In genomic region chr20:50516935-50517816, GRCh38 we compare ENCODE assay signal across 12 cellular contexts. TPM values are rescaled to one million over a fixed set of nuclear protein-coding genes. Genes with fewer than 3 reads are reported as not detected.
DNase-seq lines count a peak whose midpoint lies in the region; ATAC-seq and TF ChIP-seq lines count a peak whose summit lies in the region.
"Had no signal": no experiment of that assay in that cellular context is flagged by ENCODE, and none has a peak within 500 bp of the region (broad histone marks: within the 10 kb centered on the region; RNA-seq: fewer than 3 reads in every experiment).

No MANE protein-coding gene starts in this region.

- no peaks in the 10 kb centered on the region for H3K27me3 Mint-ChIP-seq in CD8-positive, alpha-beta T cell (ENCODE audit: low read depth)
- no peaks in the 10 kb centered on the region for H3K27me3 Mint-ChIP-seq in osteocyte (ENCODE audit: unreplicated experiment)

- peak overlapping the region; percentile 13 for H3K27ac ChIP-seq in CD8-positive, alpha-beta T cell (ENCODE audit: low read depth, low read length)
- peak overlapping the region; percentile 6 for H3K27ac ChIP-seq in brain microvascular endothelial cell
- no peak overlapping the region for H3K27ac ChIP-seq in WERI-Rb-1
- H3K27ac ChIP-seq: thyroid gland had no signal

- H3K27ac Mint-ChIP-seq in CD8-positive, alpha-beta T cell, result peak overlapping the region; percentile 88
- peak overlapping the region; percentile 84 for H3K27ac Mint-ChIP-seq in osteocyte (ENCODE audit: unreplicated experiment)

- peak overlapping the region; percentile 57 for H3K9ac ChIP-seq in Loucy (ENCODE audit: low read depth, low read length, poor library complexity, severe bottlenecking)

- H3K4me3 Mint-ChIP-seq in CD8-positive, alpha-beta T cell, result peak overlapping the region; percentile 73
- no peak overlapping the region for H3K4me3 Mint-ChIP-seq in osteocyte (ENCODE audit: unreplicated experiment)

- H3K36me3 Mint-ChIP-seq in CD8-positive, alpha-beta T cell, result peaks cover 11% of the 10 kb centered on the region
- H3K36me3 Mint-ChIP-seq in osteocyte (ENCODE audit: unreplicated experiment), result no peaks in the 10 kb centered on the region

- peak overlapping the region; percentile 83 for H3K4me2 ChIP-seq in Loucy (ENCODE audit: low read depth, low read length, poor library complexity, severe bottlenecking)

- no peaks in the 10 kb centered on the region for H3F3A ChIP-seq in Loucy (ENCODE audit: low read depth)

- in situ Hi-C loops in brain microvascular endothelial cell (cut with HindIII; ENCODE audit: low pct_ligation_motif_present, low sequenced_read_pairs), result no loop called here

- peak in 1 of 7 experiments; percentile 25 for DNase-seq in CD8-positive, alpha-beta T cell
- DNase-seq in brain microvascular endothelial cell (no peak), osteocyte (ENCODE audit: extremely low spot score, unreplicated experiment) (no peak), LoVo (ENCODE audit: low spot score) (no peak), NOMO-1 (lab: John Stamatoyannopoulos, UW; ENCODE audit: unreplicated experiment in 2 of 2) (no peak), WERI-Rb-1 (no peak)
- DNase-seq: DMS153; NCI-H1417 treated with DMSO at 0.1 percent for 48 hours; stimulated activated CD4-positive, alpha-beta T cell treated with anti-CD3 and anti-CD28 coated beads, Interleukin-1b, Interleukin-23, amount 100 ng/mL, for 48 hours; thyroid gland had no signal

- H3K9me2 ChIP-seq in Loucy (replicated peaks; ENCODE audit: low read depth, low read length), result no peaks in the 10 kb centered on the region

- peaks cover 95% of the 10 kb centered on the region for H3K4me1 ChIP-seq in CD8-positive, alpha-beta T cell (ENCODE audit: insufficient read depth, low read length)
- H3K4me1 ChIP-seq in Loucy (ENCODE audit: insufficient read depth, low read length, poor library complexity, severe bottlenecking), result peaks cover 97% of the 10 kb centered on the region

- H2AFZ ChIP-seq in Loucy (ENCODE audit: low read length), result no peak overlapping the region

- intact Hi-C loops in CD8-positive, alpha-beta T cell (cut with DNase I, micrococcal nuclease), result loop anchor here in 1 of 2 experiments (10.0 kb wide), 1 partner anchor 702 kb away; the partner anchor contains the start of gene SLC9A8

- H3K79me2 ChIP-seq in Loucy (ENCODE audit: insufficient read depth, low read length), result peaks cover 95% of the 10 kb centered on the region

- ATAC-seq in CD8-positive, alpha-beta T cell, result no peak
- ATAC-seq in HG02938 (IDR thresholded peaks at IDR 0.05; ENCODE audit: unreplicated experiment), result no peak

- no peaks in the 10 kb centered on the region for H3K9me3 ChIP-seq in CD8-positive, alpha-beta T cell (ENCODE audit: low read length)
- H3K9me3 ChIP-seq in Loucy (ENCODE audit: insufficient read depth, low read depth, low read length), result no peaks in the 10 kb centered on the region
- H3K9me3 ChIP-seq in WERI-Rb-1 (ENCODE audit: severe bottlenecking), result no peaks in the 10 kb centered on the region
- H3K9me3 ChIP-seq: thyroid gland had no signal

- CTCF ChIA-PET in CD8-positive, alpha-beta T cell (lab: Charles Lee), result interaction anchor here (0.7 to 2.3 kb wide), 11 partner anchors 9 to 75 kb away, joined by 3 to 7 read pairs (median 3); no protein-coding TSS in a partner anchor

- peaks cover 98% of the 10 kb centered on the region for H3K4me1 Mint-ChIP-seq in CD8-positive, alpha-beta T cell (ENCODE audit: low read depth)
- peaks cover 83% of the 10 kb centered on the region for H3K4me1 Mint-ChIP-seq in osteocyte (ENCODE audit: unreplicated experiment)

- H3K9me3 Mint-ChIP-seq in CD8-positive, alpha-beta T cell, result no peaks in the 10 kb centered on the region
- H3K9me3 Mint-ChIP-seq in osteocyte (ENCODE audit: unreplicated experiment), result no peaks in the 10 kb centered on the region

- no peaks in the 10 kb centered on the region for H3K27me3 ChIP-seq in CD8-positive, alpha-beta T cell (ENCODE audit: insufficient read depth, low read length)
- H3K27me3 ChIP-seq in Loucy (ENCODE audit: insufficient read depth, low read length, poor library complexity, severe bottlenecking) (no peaks in the 10 kb centered on the region), brain microvascular endothelial cell (replicated peaks) (no peaks in the 10 kb centered on the region), WERI-Rb-1 (ENCODE audit: insufficient read depth, low read depth, severe bottlenecking) (no peaks in the 10 kb centered on the region)
- H3K27me3 ChIP-seq: thyroid gland had no signal

- POLR2A ChIA-PET in CD8-positive, alpha-beta T cell (lab: Charles Lee), result interaction anchor here (0.9 to 1.8 kb wide), 6 partner anchors 9 to 38 kb away, joined by 3 to 7 read pairs (median 3); no protein-coding TSS in a partner anchor

- H3K4me3 ChIP-seq in CD8-positive, alpha-beta T cell (ENCODE audit: low read depth, low read length), result peak overlapping the region; percentile 21
- H3K4me3 ChIP-seq in Loucy (ENCODE audit: low read length, poor library complexity, severe bottlenecking) (peak overlapping the region; percentile 64), brain microvascular endothelial cell (ENCODE audit: low read depth, low read length) (no peak overlapping the region), WERI-Rb-1 (ENCODE audit: low read depth, low read length) (no peak overlapping the region)
- H3K4me3 ChIP-seq: thyroid gland had no signal

- TF ChIP-seq CTCF in CD8-positive, alpha-beta T cell (IDR thresholded peaks at IDR 0.05), result no peak
- TF ChIP-seq CTCF in Loucy (conservative IDR thresholded peaks at IDR 0.05; ENCODE audit: low read length) (no peak), brain microvascular endothelial cell (IDR thresholded peaks at IDR 0.05; ENCODE audit: low read depth, low read length, missing control alignments) (no peak), osteocyte (IDR thresholded peaks at IDR 0.05) (no peak), WERI-Rb-1 (IDR thresholded peaks at IDR 0.05; ENCODE audit: low read depth, low read length) (no peak)

- peaks cover 92% of the 10 kb centered on the region for H4K20me1 ChIP-seq in Loucy (ENCODE audit: insufficient read depth, low read length, poor library complexity, severe bottlenecking)

- H3K36me3 ChIP-seq in CD8-positive, alpha-beta T cell (ENCODE audit: insufficient read depth, low read length), result no peaks in the 10 kb centered on the region
- H3K36me3 ChIP-seq in Loucy (ENCODE audit: insufficient read depth, low read length), result no peaks in the 10 kb centered on the region
- H3K36me3 ChIP-seq in brain microvascular endothelial cell (replicated peaks), result peaks cover 2% of the 10 kb centered on the region
- peaks cover 8% of the 10 kb centered on the region for H3K36me3 ChIP-seq in WERI-Rb-1
- H3K36me3 ChIP-seq: thyroid gland had no signal

RNA-seq across cellular contexts. Expression of gene PTPN1, which starts 7.0 kb away (rescaled TPM):
- total RNA-seq in CD8-positive, alpha-beta T cell, result 10 to 100 TPM; 96.0 to 97.5 TPM
- 28.7 and 29.1 TPM in 2 replicates for total RNA-seq in osteocyte

Comparison
In these comparisons a context has a peak if more than half of its experiments do, and no peak if none do; other contexts are left out.
1. H3K4me3 ChIP-seq: peak in CD8-positive, alpha-beta T cell (single experiment) and Loucy (single experiment); none in brain microvascular endothelial cell (single experiment) and WERI-Rb-1 (single experiment).